In the genomic region with DNA sequence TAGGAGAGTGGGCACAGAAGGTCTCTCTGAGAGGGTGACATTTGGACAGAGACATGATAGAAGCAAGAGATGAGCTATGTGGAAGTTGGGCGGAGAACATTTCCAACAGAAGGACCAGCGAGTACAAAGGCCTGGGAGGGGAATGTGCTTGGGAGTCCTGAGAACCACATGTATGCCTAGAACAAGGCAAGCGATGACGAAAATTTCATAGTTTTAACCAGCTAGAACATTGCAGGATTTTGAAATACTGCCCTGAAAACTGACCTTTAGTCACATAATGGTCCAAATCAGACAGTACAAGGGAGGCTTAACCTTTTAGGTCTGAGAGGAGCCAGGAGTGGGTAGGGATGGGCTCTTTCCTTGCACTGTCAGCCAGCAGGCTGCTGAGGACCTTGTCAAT, we compare ENCODE assay signal across 14 cellular contexts.
A peak's percentile ranks its signal among the peaks of the same experiment; 100 is the strongest.
DNase-seq lines count a peak whose midpoint lies in the region; ATAC-seq and TF ChIP-seq lines count a peak whose summit lies in the region.
"Had no signal": no experiment of that assay in that cellular context is flagged by ENCODE, and none has a peak within 500 bp of the region (broad histone marks: within the 10 kb centered on the region; RNA-seq: fewer than 3 reads in every experiment).

No MANE protein-coding gene starts in this region.

- ATAC-seq in left lobe of liver (peak; percentile 91), GM21619 (IDR thresholded peaks at IDR 0.05; ENCODE audit: unreplicated experiment) (no peak), HG03520 (IDR thresholded peaks at IDR 0.05; ENCODE audit: unreplicated experiment) (no peak), HG03378 (IDR thresholded peaks at IDR 0.05; ENCODE audit: unreplicated experiment) (no peak)

- peak overlapping the region; percentile 41 for H3K27ac Mint-ChIP-seq in T-helper 2 cell treated with Interferon-gamma antibody and Interleukin-4, amounts not matched to agents 5 μg/mL and 100 μg/mL, for 36 hours
- peak overlapping the region; percentile 54 for H3K27ac Mint-ChIP-seq in nephron progenitor cell

- no peaks in the 10 kb centered on the region for H3K27me3 Mint-ChIP-seq in T-helper 2 cell treated with Interferon-gamma antibody and Interleukin-4, amounts not matched to agents 5 μg/mL and 100 μg/mL, for 36 hours (ENCODE audit: low read depth)
- H3K27me3 Mint-ChIP-seq in nephron progenitor cell (ENCODE audit: low read depth, poor library complexity), result no peaks in the 10 kb centered on the region
- H3K27me3 Mint-ChIP-seq: CD8-positive, alpha-beta memory T cell had no signal

- H3K4me1 Mint-ChIP-seq in T-helper 2 cell treated with Interferon-gamma antibody and Interleukin-4, amounts not matched to agents 5 μg/mL and 100 μg/mL, for 36 hours (ENCODE audit: low read depth), result peaks cover 9% of the 10 kb centered on the region
- H3K4me1 Mint-ChIP-seq in nephron progenitor cell, result peaks cover 5% of the 10 kb centered on the region
- H3K4me1 Mint-ChIP-seq: CD14-positive monocyte had no signal

- in situ Hi-C loops in G401 (cut with HindIII; ENCODE audit: low sequenced_read_pairs), result no loop called here

- TF ChIP-seq CTCF in nephron progenitor cell (IDR thresholded peaks at IDR 0.05), result no peak

- peaks cover 81% of the 10 kb centered on the region for H3K36me3 Mint-ChIP-seq in T-helper 2 cell treated with Interferon-gamma antibody and Interleukin-4, amounts not matched to agents 5 μg/mL and 100 μg/mL, for 36 hours (ENCODE audit: low read depth)
- peaks cover 98% of the 10 kb centered on the region for H3K36me3 Mint-ChIP-seq in nephron progenitor cell (ENCODE audit: low read depth)

- H3K9me3 Mint-ChIP-seq in T-helper 2 cell treated with Interferon-gamma antibody and Interleukin-4, amounts not matched to agents 5 μg/mL and 100 μg/mL, for 36 hours, result peaks cover 31% of the 10 kb centered on the region
- peaks cover 83% of the 10 kb centered on the region for H3K9me3 Mint-ChIP-seq in nephron progenitor cell

- no peak overlapping the region for H3K4me3 Mint-ChIP-seq in T-helper 2 cell treated with Interferon-gamma antibody and Interleukin-4, amounts not matched to agents 5 μg/mL and 100 μg/mL, for 36 hours
- no peak overlapping the region for H3K4me3 Mint-ChIP-seq in nephron progenitor cell
- H3K4me3 Mint-ChIP-seq: CD14-positive monocyte; CD8-positive, alpha-beta memory T cell had no signal

- no peak for DNase-seq in T-helper 2 cell treated with Interferon-gamma antibody and Interleukin-4, amounts not matched to agents 5 μg/mL and 100 μg/mL, for 36 hours (ENCODE audit: low spot score)
- DNase-seq in T-helper 2 cell, result no peak
- DNase-seq in left lobe of liver (ENCODE audit: low spot score), result no peak
- no peak for DNase-seq in nephron progenitor cell
- no peak for DNase-seq in G401 (ENCODE audit: low spot score)
- DNase-seq: Caco-2; CD8-positive, alpha-beta memory T cell; DND-41; GF-D8; GOT3 had no signal
